Comparison of ENCODE assay signal across 21 cellular contexts in genomic region chr19:28502879-28503734, GRCh38.
"Had no signal": no experiment of that assay in that cellular context is flagged by ENCODE, and none has a peak within 500 bp of the region (broad histone marks: within the 10 kb centered on the region; RNA-seq: fewer than 3 reads in every experiment).

No MANE protein-coding gene starts in this region.

- H3K79me2 ChIP-seq: parathyroid adenoma had no signal

- ATAC-seq: activated T-cell treated with anti-CD3 and anti-CD28 coated beads, Interleukin-2, amount 50 U/mL, for 72 hours; effector memory CD8-positive, alpha-beta T cell; sciatic nerve; stimulated activated naive CD8-positive, alpha-beta T cell treated with anti-CD3 and anti-CD28 coated beads, Interleukin-15, amount 100 ng/mL, for 72 hours had no signal

- H3K27me3 ChIP-seq: suprapubic skin, vagina had no signal

- H3K9me3 ChIP-seq: left ventricle myocardium inferior, suprapubic skin, vagina had no signal

- H3K4me2 ChIP-seq: smooth muscle cell had no signal

- H3K4me3 Mint-ChIP-seq: activated T-cell treated with anti-CD3 and anti-CD28 coated beads, Interleukin-2, amount 50 U/mL, for 72 hours; stimulated activated naive CD8-positive, alpha-beta T cell treated with anti-CD3 and anti-CD28 coated beads, Interleukin-15, amount 100 ng/mL, for 72 hours had no signal

- H3K9me3 Mint-ChIP-seq: activated T-cell treated with anti-CD3 and anti-CD28 coated beads, Interleukin-2, amount 50 U/mL, for 72 hours; stimulated activated naive CD8-positive, alpha-beta T cell treated with anti-CD3 and anti-CD28 coated beads, Interleukin-15, amount 100 ng/mL, for 72 hours had no signal

- FAIRE-seq: astrocyte, bronchial epithelial cell had no signal

- H3K4me3 ChIP-seq: left ventricle myocardium inferior, smooth muscle cell, suprapubic skin, vagina had no signal

- H3K4me1 ChIP-seq: left ventricle myocardium inferior, parathyroid adenoma, suprapubic skin, vagina had no signal

- DNase-seq: activated CD4-positive, alpha-beta T cell treated with anti-CD3 and anti-CD28 coated beads for 1 hour; activated CD4-positive, alpha-beta T cell treated with anti-CD3 and anti-CD28 coated beads, Interleukin-2, amount 50 U/mL, for 4 hours; activated effector memory CD4-positive, alpha-beta T cell treated with anti-CD3 and anti-CD28 coated beads, Interleukin-2, amount 50 U/mL, for 16 hours; activated naive CD4-positive, alpha-beta T cell treated with anti-CD3 and anti-CD28 coated beads, Interleukin-2, amount 50 U/mL, for 16 hours; activated T-cell treated with anti-CD3 and anti-CD28 coated beads, Interleukin-2, amount 50 U/mL, for 72 hours; dermis blood vessel endothelial cell; effector memory CD8-positive, alpha-beta T cell; foreskin melanocyte; glutamatergic neuron; left ventricle myocardium inferior; stimulated activated CD4-positive, alpha-beta T cell treated with anti-CD3 and anti-CD28 coated beads, Interleukin-4, amount 100 ng/mL, for 1 hour; stimulated activated naive CD8-positive, alpha-beta T cell treated with anti-CD3 and anti-CD28 coated beads, Interleukin-15, amount 100 ng/mL, for 72 hours; T-helper 2 cell had no signal

- H3K27ac Mint-ChIP-seq: activated T-cell treated with anti-CD3 and anti-CD28 coated beads, Interleukin-2, amount 50 U/mL, for 72 hours; stimulated activated naive CD8-positive, alpha-beta T cell treated with anti-CD3 and anti-CD28 coated beads, Interleukin-15, amount 100 ng/mL, for 72 hours had no signal

- H3K27me3 Mint-ChIP-seq: effector memory CD8-positive, alpha-beta T cell; stimulated activated naive CD8-positive, alpha-beta T cell treated with anti-CD3 and anti-CD28 coated beads, Interleukin-15, amount 100 ng/mL, for 72 hours had no signal

- H2AFZ ChIP-seq: parathyroid adenoma had no signal

- H3K27ac ChIP-seq: left ventricle myocardium inferior, parathyroid adenoma, suprapubic skin, vagina, VCaP had no signal

- H3K36me3 ChIP-seq: left ventricle myocardium inferior, suprapubic skin, vagina had no signal

- H3K9ac ChIP-seq: parathyroid adenoma had no signal
